21 cellular contexts compared by ENCODE assay signal in genomic region chrX:30495468-30495867, GRCh38.
DNase-seq lines count a peak whose midpoint lies in the region; ATAC-seq and FAIRE-seq lines count a peak whose summit lies in the region.
"Had no signal": no experiment of that assay in that cellular context is flagged by ENCODE, and none has a peak within 500 bp of the region (broad histone marks: within the 10 kb centered on the region; RNA-seq: fewer than 3 reads in every experiment).

No MANE protein-coding gene starts in this region.

- in situ Hi-C loops in KBM-7 (cut with MboI; ENCODE audit: low pct_unique_long_range_greater_than_20kb, low sequenced_read_pairs), result no loop called here

- DNase-seq in foreskin melanocyte (peak; percentile 49), KBM-7 (no peak), GM19240 (ENCODE audit: insufficient read length, low spot score) (no peak), frontal cortex (ENCODE audit: low spot score in 2 of 2) (no peak)
- no peak for DNase-seq in activated CD4-positive, alpha-beta T cell treated with anti-CD3 and anti-CD28 coated beads for 4 hours
- DNase-seq: Calu3, DMS79 treated with DMSO at 0.1 percent for 48 hours, H9, NCI-H1105, NCI-H2029, NCI-H2171 treated with DMSO at 0.1 percent for 48 hours, NCI-H510A, NCI-H82, Peyer's patch, Right ventricle myocardium superior had no signal

- FAIRE-seq in frontal cortex (lab: Jason Lieb, UNC), result no peak
- FAIRE-seq: G401.6, GM12891 had no signal

- ATAC-seq in GM18511 (IDR thresholded peaks at IDR 0.05; ENCODE audit: unreplicated experiment) (peak; percentile 83), GM19463 (IDR thresholded peaks at IDR 0.05; ENCODE audit: unreplicated experiment) (peak; percentile 83), HG03342 (IDR thresholded peaks at IDR 0.05; ENCODE audit: unreplicated experiment) (peak; percentile 77)
- ATAC-seq: SK-N-SH treated with all-trans-retinoic acid at 6 μM for 48 hours had no signal
